ENCODE assay signal across 1 cellular context in the genomic region with DNA sequence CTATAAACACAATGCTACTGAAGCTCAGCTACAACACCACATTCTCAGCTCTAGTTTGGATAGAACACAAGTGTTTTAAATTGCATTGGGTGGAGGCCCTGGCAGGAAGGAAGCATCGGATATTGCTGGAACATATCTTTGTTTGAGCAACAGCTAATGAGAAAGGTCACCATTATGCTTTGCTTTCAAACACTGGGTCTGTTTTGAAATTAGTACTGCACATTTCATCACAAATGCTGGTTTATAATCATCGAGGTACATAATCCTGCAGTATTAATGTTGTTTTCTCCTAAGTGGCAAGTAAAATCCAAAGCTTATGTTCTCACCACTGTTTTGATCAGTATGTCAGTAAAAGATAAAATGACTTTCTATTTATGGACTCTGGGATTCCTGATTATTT.
TF ChIP-seq lines count a peak whose summit lies in the region.

No MANE protein-coding gene starts in this region.

TF ChIP-seq in HepG2, 621 proteins besides CTCF, POLR2A, EP300 and RAD21 (continued from another document and continues in another):
- TF ChIP-seq, protein P1, sequence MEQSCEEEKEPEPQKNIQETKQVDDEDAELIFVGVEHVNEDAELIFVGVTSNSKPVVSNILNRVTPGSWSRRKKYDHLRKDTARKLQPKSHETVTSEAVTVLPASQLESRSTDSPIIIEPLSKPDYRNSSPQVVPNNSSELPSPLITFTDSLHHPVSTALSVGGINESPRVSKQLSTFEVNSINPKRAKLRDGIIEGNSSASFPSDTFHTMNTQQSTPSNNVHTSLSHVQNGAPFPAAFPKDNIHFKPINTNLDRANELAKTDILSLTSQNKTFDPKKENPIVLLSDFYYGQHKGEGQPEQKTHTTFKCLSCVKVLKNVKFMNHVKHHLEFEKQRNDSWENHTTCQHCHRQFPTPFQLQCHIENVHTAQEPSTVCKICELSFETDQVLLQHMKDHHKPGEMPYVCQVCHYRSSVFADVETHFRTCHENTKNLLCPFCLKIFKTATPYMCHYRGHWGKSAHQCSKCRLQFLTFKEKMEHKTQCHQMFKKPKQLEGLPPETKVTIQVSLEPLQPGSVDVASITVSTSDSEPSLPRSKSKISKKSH (CRISPR knock-in tag; IDR thresholded peaks at IDR 0.05; ENCODE audit: borderline replicate concordance), result no peak
- TF ChIP-seq, protein P2, sequence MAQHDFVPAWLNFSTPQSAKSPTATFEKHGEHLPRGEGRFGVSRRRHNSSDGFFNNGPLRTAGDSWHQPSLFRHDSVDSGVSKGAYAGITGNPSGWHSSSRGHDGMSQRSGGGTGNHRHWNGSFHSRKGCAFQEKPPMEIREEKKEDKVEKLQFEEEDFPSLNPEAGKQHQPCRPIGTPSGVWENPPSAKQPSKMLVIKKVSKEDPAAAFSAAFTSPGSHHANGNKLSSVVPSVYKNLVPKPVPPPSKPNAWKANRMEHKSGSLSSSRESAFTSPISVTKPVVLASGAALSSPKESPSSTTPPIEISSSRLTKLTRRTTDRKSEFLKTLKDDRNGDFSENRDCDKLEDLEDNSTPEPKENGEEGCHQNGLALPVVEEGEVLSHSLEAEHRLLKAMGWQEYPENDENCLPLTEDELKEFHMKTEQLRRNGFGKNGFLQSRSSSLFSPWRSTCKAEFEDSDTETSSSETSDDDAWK (CRISPR knock-in tag; IDR thresholded peaks at IDR 0.05), result no peak
- TF ChIP-seq ETV5 (CRISPR knock-in tag; IDR thresholded peaks at IDR 0.05; ENCODE audit: borderline replicate concordance) (peak; percentile 79), ZNF234 (CRISPR knock-in tag; conservative IDR thresholded peaks at IDR 0.05) (no peak), CEBPB (IDR thresholded peaks at IDR 0.05; ENCODE audit: borderline replicate concordance, low read depth, low read length) (peak; percentile 67; the same call in 1 of the 2 replicates), SOX13 (IDR thresholded peaks at IDR 0.05) (no peak), SOX13 (CRISPR knock-in tag; conservative IDR thresholded peaks at IDR 0.05 in 1 of 2, IDR thresholded peaks at IDR 0.05 in 1 of 2) (peak in 1 of 2 experiments; percentile 61; a peak in 1 of 4 replicates), MYNN (CRISPR knock-in tag; IDR thresholded peaks at IDR 0.05; ENCODE audit: low read depth) (no peak), ZNF124 (CRISPR knock-in tag; IDR thresholded peaks at IDR 0.05) (no peak), SP5 (CRISPR knock-in tag; IDR thresholded peaks at IDR 0.05; ENCODE audit: borderline replicate concordance, low read depth) (peak; percentile 24; the same call in 1 of the 2 replicates), MBD4 (IDR thresholded peaks at IDR 0.05; ENCODE audit: borderline replicate concordance, low read length) (no peak), ZNF644 (CRISPR knock-in tag; IDR thresholded peaks at IDR 0.05; ENCODE audit: low read depth) (peak; percentile 50; the same call in 1 of the 2 replicates), STAT5B (CRISPR knock-in tag; IDR thresholded peaks at IDR 0.05) (no peak), SIN3A (IDR thresholded peaks at IDR 0.05; ENCODE audit: borderline replicate concordance, low read depth, low read length) (no peak)
- TF ChIP-seq, protein P3, sequence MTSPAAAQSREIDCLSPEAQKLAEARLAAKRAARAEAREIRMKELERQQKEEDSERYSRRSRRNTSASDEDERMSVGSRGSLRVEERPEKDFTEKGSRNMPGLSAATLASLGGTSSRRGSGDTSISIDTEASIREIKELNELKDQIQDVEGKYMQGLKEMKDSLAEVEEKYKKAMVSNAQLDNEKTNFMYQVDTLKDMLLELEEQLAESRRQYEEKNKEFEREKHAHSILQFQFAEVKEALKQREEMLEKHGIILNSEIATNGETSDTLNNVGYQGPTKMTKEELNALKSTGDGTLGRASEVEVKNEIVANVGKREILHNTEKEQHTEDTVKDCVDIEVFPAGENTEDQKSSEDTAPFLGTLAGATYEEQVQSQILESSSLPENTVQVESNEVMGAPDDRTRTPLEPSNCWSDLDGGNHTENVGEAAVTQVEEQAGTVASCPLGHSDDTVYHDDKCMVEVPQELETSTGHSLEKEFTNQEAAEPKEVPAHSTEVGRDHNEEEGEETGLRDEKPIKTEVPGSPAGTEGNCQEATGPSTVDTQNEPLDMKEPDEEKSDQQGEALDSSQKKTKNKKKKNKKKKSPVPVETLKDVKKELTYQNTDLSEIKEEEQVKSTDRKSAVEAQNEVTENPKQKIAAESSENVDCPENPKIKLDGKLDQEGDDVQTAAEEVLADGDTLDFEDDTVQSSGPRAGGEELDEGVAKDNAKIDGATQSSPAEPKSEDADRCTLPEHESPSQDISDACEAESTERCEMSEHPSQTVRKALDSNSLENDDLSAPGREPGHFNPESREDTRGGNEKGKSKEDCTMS (CRISPR knock-in tag; conservative IDR thresholded peaks at IDR 0.05), result no peak
- TF ChIP-seq, protein P4, sequence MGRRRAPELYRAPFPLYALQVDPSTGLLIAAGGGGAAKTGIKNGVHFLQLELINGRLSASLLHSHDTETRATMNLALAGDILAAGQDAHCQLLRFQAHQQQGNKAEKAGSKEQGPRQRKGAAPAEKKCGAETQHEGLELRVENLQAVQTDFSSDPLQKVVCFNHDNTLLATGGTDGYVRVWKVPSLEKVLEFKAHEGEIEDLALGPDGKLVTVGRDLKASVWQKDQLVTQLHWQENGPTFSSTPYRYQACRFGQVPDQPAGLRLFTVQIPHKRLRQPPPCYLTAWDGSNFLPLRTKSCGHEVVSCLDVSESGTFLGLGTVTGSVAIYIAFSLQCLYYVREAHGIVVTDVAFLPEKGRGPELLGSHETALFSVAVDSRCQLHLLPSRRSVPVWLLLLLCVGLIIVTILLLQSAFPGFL (CRISPR knock-in tag; IDR thresholded peaks at IDR 0.05), result no peak
- TF ChIP-seq, protein P5, sequence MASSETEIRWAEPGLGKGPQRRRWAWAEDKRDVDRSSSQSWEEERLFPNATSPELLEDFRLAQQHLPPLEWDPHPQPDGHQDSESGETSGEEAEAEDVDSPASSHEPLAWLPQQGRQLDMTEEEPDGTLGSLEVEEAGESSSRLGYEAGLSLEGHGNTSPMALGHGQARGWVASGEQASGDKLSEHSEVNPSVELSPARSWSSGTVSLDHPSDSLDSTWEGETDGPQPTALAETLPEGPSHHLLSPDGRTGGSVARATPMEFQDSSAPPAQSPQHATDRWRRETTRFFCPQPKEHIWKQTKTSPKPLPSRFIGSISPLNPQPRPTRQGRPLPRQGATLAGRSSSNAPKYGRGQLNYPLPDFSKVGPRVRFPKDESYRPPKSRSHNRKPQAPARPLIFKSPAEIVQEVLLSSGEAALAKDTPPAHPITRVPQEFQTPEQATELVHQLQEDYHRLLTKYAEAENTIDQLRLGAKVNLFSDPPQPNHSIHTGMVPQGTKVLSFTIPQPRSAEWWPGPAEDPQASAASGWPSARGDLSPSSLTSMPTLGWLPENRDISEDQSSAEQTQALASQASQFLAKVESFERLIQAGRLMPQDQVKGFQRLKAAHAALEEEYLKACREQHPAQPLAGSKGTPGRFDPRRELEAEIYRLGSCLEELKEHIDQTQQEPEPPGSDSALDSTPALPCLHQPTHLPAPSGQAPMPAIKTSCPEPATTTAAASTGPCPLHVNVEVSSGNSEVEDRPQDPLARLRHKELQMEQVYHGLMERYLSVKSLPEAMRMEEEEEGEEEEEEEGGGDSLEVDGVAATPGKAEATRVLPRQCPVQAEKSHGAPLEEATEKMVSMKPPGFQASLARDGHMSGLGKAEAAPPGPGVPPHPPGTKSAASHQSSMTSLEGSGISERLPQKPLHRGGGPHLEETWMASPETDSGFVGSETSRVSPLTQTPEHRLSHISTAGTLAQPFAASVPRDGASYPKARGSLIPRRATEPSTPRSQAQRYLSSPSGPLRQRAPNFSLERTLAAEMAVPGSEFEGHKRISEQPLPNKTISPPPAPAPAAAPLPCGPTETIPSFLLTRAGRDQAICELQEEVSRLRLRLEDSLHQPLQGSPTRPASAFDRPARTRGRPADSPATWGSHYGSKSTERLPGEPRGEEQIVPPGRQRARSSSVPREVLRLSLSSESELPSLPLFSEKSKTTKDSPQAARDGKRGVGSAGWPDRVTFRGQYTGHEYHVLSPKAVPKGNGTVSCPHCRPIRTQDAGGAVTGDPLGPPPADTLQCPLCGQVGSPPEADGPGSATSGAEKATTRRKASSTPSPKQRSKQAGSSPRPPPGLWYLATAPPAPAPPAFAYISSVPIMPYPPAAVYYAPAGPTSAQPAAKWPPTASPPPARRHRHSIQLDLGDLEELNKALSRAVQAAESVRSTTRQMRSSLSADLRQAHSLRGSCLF (CRISPR knock-in tag; IDR thresholded peaks at IDR 0.05; ENCODE audit: borderline replicate concordance), result no peak
- TF ChIP-seq, protein P6, sequence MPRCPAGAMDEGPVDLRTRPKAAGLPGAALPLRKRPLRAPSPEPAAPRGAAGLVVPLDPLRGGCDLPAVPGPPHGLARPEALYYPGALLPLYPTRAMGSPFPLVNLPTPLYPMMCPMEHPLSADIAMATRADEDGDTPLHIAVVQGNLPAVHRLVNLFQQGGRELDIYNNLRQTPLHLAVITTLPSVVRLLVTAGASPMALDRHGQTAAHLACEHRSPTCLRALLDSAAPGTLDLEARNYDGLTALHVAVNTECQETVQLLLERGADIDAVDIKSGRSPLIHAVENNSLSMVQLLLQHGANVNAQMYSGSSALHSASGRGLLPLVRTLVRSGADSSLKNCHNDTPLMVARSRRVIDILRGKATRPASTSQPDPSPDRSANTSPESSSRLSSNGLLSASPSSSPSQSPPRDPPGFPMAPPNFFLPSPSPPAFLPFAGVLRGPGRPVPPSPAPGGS (CRISPR knock-in tag; IDR thresholded peaks at IDR 0.05), result no peak
- TF ChIP-seq, protein P7, sequence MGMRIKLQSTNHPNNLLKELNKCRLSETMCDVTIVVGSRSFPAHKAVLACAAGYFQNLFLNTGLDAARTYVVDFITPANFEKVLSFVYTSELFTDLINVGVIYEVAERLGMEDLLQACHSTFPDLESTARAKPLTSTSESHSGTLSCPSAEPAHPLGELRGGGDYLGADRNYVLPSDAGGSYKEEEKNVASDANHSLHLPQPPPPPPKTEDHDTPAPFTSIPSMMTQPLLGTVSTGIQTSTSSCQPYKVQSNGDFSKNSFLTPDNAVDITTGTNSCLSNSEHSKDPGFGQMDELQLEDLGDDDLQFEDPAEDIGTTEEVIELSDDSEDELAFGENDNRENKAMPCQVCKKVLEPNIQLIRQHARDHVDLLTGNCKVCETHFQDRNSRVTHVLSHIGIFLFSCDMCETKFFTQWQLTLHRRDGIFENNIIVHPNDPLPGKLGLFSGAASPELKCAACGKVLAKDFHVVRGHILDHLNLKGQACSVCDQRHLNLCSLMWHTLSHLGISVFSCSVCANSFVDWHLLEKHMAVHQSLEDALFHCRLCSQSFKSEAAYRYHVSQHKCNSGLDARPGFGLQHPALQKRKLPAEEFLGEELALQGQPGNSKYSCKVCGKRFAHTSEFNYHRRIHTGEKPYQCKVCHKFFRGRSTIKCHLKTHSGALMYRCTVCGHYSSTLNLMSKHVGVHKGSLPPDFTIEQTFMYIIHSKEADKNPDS (CRISPR knock-in tag; IDR thresholded peaks at IDR 0.05), result peak; percentile 98
- TF ChIP-seq, protein P8, sequence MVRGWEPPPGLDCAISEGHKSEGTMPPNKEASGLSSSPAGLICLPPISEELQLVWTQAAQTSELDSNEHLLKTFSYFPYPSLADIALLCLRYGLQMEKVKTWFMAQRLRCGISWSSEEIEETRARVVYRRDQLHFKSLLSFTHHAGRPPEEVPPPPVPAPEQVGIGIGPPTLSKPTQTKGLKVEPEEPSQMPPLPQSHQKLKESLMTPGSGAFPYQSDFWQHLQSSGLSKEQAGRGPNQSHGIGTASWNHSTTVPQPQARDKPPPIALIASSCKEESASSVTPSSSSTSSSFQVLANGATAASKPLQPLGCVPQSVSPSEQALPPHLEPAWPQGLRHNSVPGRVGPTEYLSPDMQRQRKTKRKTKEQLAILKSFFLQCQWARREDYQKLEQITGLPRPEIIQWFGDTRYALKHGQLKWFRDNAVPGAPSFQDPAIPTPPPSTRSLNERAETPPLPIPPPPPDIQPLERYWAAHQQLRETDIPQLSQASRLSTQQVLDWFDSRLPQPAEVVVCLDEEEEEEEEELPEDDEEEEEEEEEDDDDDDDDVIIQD (CRISPR knock-in tag; IDR thresholded peaks at IDR 0.05; ENCODE audit: low read depth), result peak; percentile 62; the same call in 1 of the 2 replicates
- TF ChIP-seq, protein P9, sequence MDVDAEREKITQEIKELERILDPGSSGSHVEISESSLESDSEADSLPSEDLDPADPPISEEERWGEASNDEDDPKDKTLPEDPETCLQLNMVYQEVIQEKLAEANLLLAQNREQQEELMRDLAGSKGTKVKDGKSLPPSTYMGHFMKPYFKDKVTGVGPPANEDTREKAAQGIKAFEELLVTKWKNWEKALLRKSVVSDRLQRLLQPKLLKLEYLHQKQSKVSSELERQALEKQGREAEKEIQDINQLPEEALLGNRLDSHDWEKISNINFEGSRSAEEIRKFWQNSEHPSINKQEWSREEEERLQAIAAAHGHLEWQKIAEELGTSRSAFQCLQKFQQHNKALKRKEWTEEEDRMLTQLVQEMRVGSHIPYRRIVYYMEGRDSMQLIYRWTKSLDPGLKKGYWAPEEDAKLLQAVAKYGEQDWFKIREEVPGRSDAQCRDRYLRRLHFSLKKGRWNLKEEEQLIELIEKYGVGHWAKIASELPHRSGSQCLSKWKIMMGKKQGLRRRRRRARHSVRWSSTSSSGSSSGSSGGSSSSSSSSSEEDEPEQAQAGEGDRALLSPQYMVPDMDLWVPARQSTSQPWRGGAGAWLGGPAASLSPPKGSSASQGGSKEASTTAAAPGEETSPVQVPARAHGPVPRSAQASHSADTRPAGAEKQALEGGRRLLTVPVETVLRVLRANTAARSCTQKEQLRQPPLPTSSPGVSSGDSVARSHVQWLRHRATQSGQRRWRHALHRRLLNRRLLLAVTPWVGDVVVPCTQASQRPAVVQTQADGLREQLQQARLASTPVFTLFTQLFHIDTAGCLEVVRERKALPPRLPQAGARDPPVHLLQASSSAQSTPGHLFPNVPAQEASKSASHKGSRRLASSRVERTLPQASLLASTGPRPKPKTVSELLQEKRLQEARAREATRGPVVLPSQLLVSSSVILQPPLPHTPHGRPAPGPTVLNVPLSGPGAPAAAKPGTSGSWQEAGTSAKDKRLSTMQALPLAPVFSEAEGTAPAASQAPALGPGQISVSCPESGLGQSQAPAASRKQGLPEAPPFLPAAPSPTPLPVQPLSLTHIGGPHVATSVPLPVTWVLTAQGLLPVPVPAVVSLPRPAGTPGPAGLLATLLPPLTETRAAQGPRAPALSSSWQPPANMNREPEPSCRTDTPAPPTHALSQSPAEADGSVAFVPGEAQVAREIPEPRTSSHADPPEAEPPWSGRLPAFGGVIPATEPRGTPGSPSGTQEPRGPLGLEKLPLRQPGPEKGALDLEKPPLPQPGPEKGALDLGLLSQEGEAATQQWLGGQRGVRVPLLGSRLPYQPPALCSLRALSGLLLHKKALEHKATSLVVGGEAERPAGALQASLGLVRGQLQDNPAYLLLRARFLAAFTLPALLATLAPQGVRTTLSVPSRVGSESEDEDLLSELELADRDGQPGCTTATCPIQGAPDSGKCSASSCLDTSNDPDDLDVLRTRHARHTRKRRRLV (CRISPR knock-in tag; IDR thresholded peaks at IDR 0.05), result no peak
